In the genomic region with DNA sequence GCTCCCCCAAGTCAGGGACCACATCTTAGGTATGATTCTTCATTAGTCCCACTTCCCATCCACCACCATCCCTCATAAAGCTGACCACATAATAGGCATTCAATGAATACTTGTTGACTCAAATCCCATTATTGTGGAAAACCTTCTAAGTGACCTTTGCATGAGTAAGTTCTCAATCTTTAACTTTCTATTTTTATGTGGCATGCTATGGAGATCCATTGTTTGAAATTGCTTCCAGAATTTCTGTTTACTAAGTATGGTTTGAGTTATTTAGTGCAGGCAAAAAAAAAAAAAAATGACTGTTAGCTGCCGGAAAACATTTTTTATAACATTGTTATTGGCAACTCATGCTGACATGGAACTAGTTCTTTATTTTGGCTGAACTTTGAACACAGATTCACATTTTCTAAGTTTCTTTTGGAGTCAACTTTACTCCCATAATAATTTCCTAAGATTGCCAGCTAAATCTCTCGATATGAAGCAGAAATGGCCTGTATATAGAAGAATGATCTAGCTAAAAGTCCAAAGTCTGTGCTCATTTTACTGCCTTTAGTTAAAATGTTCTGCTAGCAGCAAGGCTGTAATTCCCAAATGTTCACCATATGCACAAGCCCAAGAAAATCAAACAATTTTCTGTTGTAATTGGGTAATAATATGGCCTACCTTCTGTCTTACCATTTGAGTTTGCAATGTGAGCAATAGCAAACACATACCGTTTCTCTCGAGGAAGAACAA, we compare ENCODE assay signal across 19 cellular contexts.
DNase-seq lines count a peak whose midpoint lies in the region; ATAC-seq, FAIRE-seq and TF ChIP-seq lines count a peak whose summit lies in the region.
"Had no signal": no experiment of that assay in that cellular context is flagged by ENCODE, and none has a peak within 500 bp of the region (broad histone marks: within the 10 kb centered on the region; RNA-seq: fewer than 3 reads in every experiment).

No MANE protein-coding gene starts in this region.

- H3K27ac ChIP-seq in endothelial cell of umbilical vein (ENCODE audit: insufficient read depth, low read depth, low read length) (no peak overlapping the region), neuronal stem cell (replicated peaks; ENCODE audit: low read length) (no peak overlapping the region), SJCRH30 (no peak overlapping the region), heart left ventricle (no peak overlapping the region)
- H3K27ac ChIP-seq: BLaER1, neutrophil, thoracic aorta, WERI-Rb-1 had no signal

- DNase-seq in BJ (ENCODE audit: low read depth) (peak; percentile 39), MG63 (peak; percentile 11), endothelial cell of umbilical vein (ENCODE audit: low read depth, low spot score) (peak; percentile 6), neuronal stem cell (ENCODE audit: low spot score) (no peak), SJCRH30 (no peak), heart left ventricle (no peak)
- DNase-seq: activated CD8-positive, alpha-beta memory T cell treated with anti-CD3 and anti-CD28 coated beads, Interleukin-2, amount 10 ng/mL, durations not matched to agents 7 days and 5 days; activated naive CD4-positive, alpha-beta T cell treated with anti-CD3 and anti-CD28 coated beads, Interleukin-2, amount 50 U/mL, for 16 hours; cerebellar nuclear complex; DMS79 treated with DMSO at 0.1 percent for 48 hours; NCI-H1417; SK-N-SH; WERI-Rb-1 had no signal

- H3K36me3 ChIP-seq in BJ (ENCODE audit: control insufficient read depth, insufficient read depth, low read length) (no peaks in the 10 kb centered on the region), MG63 (no peaks in the 10 kb centered on the region), endothelial cell of umbilical vein (ENCODE audit: control insufficient read depth in 2 of 2, extremely low read depth in 1 of 2, insufficient read depth in 2 of 2, low read length in 2 of 2) (no peaks in the 10 kb centered on the region), neuronal stem cell (replicated peaks in 1 of 2; ENCODE audit: control insufficient read depth in 2 of 2, insufficient read depth in 2 of 2, low read length in 2 of 2) (no peaks in the 10 kb centered on the region), SJCRH30 (no peaks in the 10 kb centered on the region), heart left ventricle (no peaks in the 10 kb centered on the region)
- H3K36me3 ChIP-seq: BLaER1, neutrophil, thoracic aorta, WERI-Rb-1 had no signal

- H3K4me3 ChIP-seq in BJ (ENCODE audit: low read depth, low read length) = no peak overlapping the region
- H3K4me3 ChIP-seq in MG63 = no peak overlapping the region
- no peak overlapping the region for H3K4me3 ChIP-seq in endothelial cell of umbilical vein (replicated peaks in 1 of 3; ENCODE audit: insufficient read depth in 1 of 3, low read depth in 1 of 3, low read length in 3 of 3)
- H3K4me3 ChIP-seq in neuronal stem cell (ENCODE audit: low read length in 2 of 2) = no peak overlapping the region
- no peak overlapping the region for H3K4me3 ChIP-seq in SJCRH30
- H3K4me3 ChIP-seq in heart left ventricle = no peak overlapping the region
- H3K4me3 ChIP-seq: BLaER1, lung, thoracic aorta had no signal

- POLR2A ChIA-PET in BJ (lab: Charles Lee) = interaction anchor here (0.5 to 0.6 kb wide), 2 partner anchors 8 to 22 kb away, joined by 3 to 4 read pairs; no protein-coding TSS in a partner anchor
- POLR2A ChIA-PET in endothelial cell of umbilical vein (lab: Charles Lee) = no interaction called here

- no peaks in the 10 kb centered on the region for H3K79me1 ChIP-seq in neuronal stem cell (ENCODE audit: low read depth, low read length)

- H3K9me3 ChIP-seq in MG63 (no peaks in the 10 kb centered on the region; the same call in 1 of the 2 replicates), endothelial cell of umbilical vein (replicated peaks; ENCODE audit: control insufficient read depth, insufficient read depth, low read length) (no peaks in the 10 kb centered on the region), neuronal stem cell (replicated peaks in 1 of 2; ENCODE audit: control insufficient read depth in 2 of 2, insufficient read depth in 1 of 2, low read depth in 1 of 2, low read length in 2 of 2) (no peaks in the 10 kb centered on the region), SJCRH30 (replicated peaks) (no peaks in the 10 kb centered on the region), heart left ventricle (peaks cover 0 to 4% (median 0%) of the 10 kb centered on the region in 12 donors)
- H3K9me3 ChIP-seq: neutrophil, SK-N-SH, thoracic aorta had no signal

- no peak overlapping the region for H3K23ac ChIP-seq in neuronal stem cell (ENCODE audit: low read depth, low read length, poor library complexity)

- H3K9ac ChIP-seq in endothelial cell of umbilical vein (replicated peaks; ENCODE audit: extremely low read depth, insufficient read depth, low read length) (no peak overlapping the region), neuronal stem cell (ENCODE audit: low read depth, low read length, poor library complexity) (no peak overlapping the region)
- H3K9ac ChIP-seq: BLaER1, SK-N-SH had no signal

- H4K91ac ChIP-seq in neuronal stem cell (ENCODE audit: low read depth, low read length, poor library complexity) = no peak overlapping the region

- H3K9me1 ChIP-seq in endothelial cell of umbilical vein (replicated peaks; ENCODE audit: control insufficient read depth, extremely low read depth, insufficient read depth, low read length) = no peaks in the 10 kb centered on the region

- dilution Hi-C loops in endothelial cell of umbilical vein (cut with MboI; ENCODE audit: extremely low pct_ligation_motif_present, low sequenced_read_pairs) = no loop called here

- no peak overlapping the region for H3K4me2 ChIP-seq in endothelial cell of umbilical vein (ENCODE audit: insufficient read depth, low read length)
- H3K4me2 ChIP-seq in neuronal stem cell (ENCODE audit: insufficient read depth, low read length, poor library complexity, severe bottlenecking) = no peak overlapping the region
- H3K4me2 ChIP-seq: BLaER1, SK-N-SH had no signal

- H4K8ac ChIP-seq in neuronal stem cell (ENCODE audit: low read depth, low read length) = peak overlapping the region; percentile 17

- H3K79me2 ChIP-seq in endothelial cell of umbilical vein (ENCODE audit: control insufficient read depth, insufficient read depth, low read length) = no peaks in the 10 kb centered on the region

- H3K27me3 ChIP-seq in BJ (ENCODE audit: control insufficient read depth, insufficient read depth, low read length) (no peaks in the 10 kb centered on the region), MG63 (no peaks in the 10 kb centered on the region), endothelial cell of umbilical vein (ENCODE audit: control insufficient read depth in 2 of 2, insufficient read depth in 2 of 2, low read length in 2 of 2) (no peaks in the 10 kb centered on the region), neuronal stem cell (ENCODE audit: control insufficient read depth in 3 of 3, insufficient read depth in 3 of 3, low read depth in 1 of 3, low read length in 3 of 3) (no peaks in the 10 kb centered on the region), SJCRH30 (no peaks in the 10 kb centered on the region), heart left ventricle (no peaks in the 10 kb centered on the region)
- H3K27me3 ChIP-seq: BLaER1, neutrophil had no signal

- WGBS in neuronal stem cell (ENCODE audit: extremely low coverage in 2 of 2, insufficient read length in 2 of 2, insufficient replicate concordance in 1 of 2), 2 donors = no CpG with 5 or more reads among the region's 4 CpGs
- 74 to 82% (median 78%) methylated on average over 4 of the region's 4 CpGs for WGBS in heart left ventricle, 4 donors

- CTCF ChIA-PET in BJ (lab: Yijun Ruan, JAX) (interaction anchor here (0.6 to 1.2 kb wide), 2 partner anchors 9 to 291 kb away, joined by 3 to 5 read pairs; no protein-coding TSS in a partner anchor), endothelial cell of umbilical vein (lab: Charles Lee) (interaction anchor here (0.6 kb wide), 1 partner anchor 35 kb away, joined by 4 read pairs; no protein-coding TSS in a partner anchor)

- TF ChIP-seq CTCF in BJ (IDR thresholded peaks at IDR 0.05; ENCODE audit: insufficient read depth, low read depth, low read length) (no peak), endothelial cell of umbilical vein (IDR thresholded peaks at IDR 0.05; ENCODE audit: extremely low read depth in 1 of 2, insufficient read depth in 1 of 2, low read depth in 1 of 2, low read length in 2 of 2) (no peak), heart left ventricle (IDR thresholded peaks at IDR 0.05) (no peak)

- H2AFZ ChIP-seq in endothelial cell of umbilical vein (ENCODE audit: low read depth, low read length) = no peak overlapping the region
- H2AFZ ChIP-seq in neuronal stem cell (ENCODE audit: low read length) = no peak overlapping the region

- H2BK15ac ChIP-seq in neuronal stem cell (ENCODE audit: low read length) = no peak overlapping the region

- H3K18ac ChIP-seq in neuronal stem cell (ENCODE audit: low read length) = no peak overlapping the region

- no peak for FAIRE-seq in endothelial cell of umbilical vein (lab: Jason Lieb, UNC)

- no peaks in the 10 kb centered on the region for H4K20me1 ChIP-seq in endothelial cell of umbilical vein (replicated peaks; ENCODE audit: control insufficient read depth, extremely low read depth, insufficient read depth, low read length)
- H4K20me1 ChIP-seq: BLaER1 had no signal

- no peak overlapping the region for H2BK120ac ChIP-seq in neuronal stem cell (ENCODE audit: low read depth, low read length)

- H2BK12ac ChIP-seq in neuronal stem cell (ENCODE audit: low read length) = no peak overlapping the region

- TF ChIP-seq POLR2A in endothelial cell of umbilical vein (IDR thresholded peaks at IDR 0.05; ENCODE audit: low read depth, low read length) (no peak), heart left ventricle (IDR thresholded peaks at IDR 0.05) (no peak)

- H3K14ac ChIP-seq in neuronal stem cell (ENCODE audit: low read length) = no peak overlapping the region

- no peak overlapping the region for H3K4ac ChIP-seq in neuronal stem cell (ENCODE audit: low read length)

- intact Hi-C loops in endothelial cell of umbilical vein (cut with micrococcal nuclease) = no loop called here
- intact Hi-C loops in heart left ventricle (cut with DNase I) = no loop called here

- no peaks in the 10 kb centered on the region for H3K4me1 ChIP-seq in endothelial cell of umbilical vein (ENCODE audit: control insufficient read depth, extremely low read depth, insufficient read depth, low read length)
- H3K4me1 ChIP-seq in neuronal stem cell (ENCODE audit: control insufficient read depth in 2 of 2, insufficient read depth in 1 of 2, low read depth in 1 of 2, low read length in 2 of 2) = no peaks in the 10 kb centered on the region
- H3K4me1 ChIP-seq in SJCRH30 = no peaks in the 10 kb centered on the region
- peaks cover 0 to 7% (median 0%) of the 10 kb centered on the region in 12 donors for H3K4me1 ChIP-seq in heart left ventricle

- BruUV-seq in endothelial cell of umbilical vein (replicated peaks; lab: Mats Ljungman, UMichigan) = no TSS peak

- ATAC-seq in GM21528 (IDR thresholded peaks at IDR 0.05; ENCODE audit: low FRiP score, unreplicated experiment) (no peak), heart left ventricle (no peak), HG02798 (IDR thresholded peaks at IDR 0.05; ENCODE audit: poor library complexity, unreplicated experiment) (no peak)
- ATAC-seq: activated CD8-positive, alpha-beta memory T cell treated with anti-CD3 and anti-CD28 coated beads, Interleukin-2, amount 10 ng/mL, durations not matched to agents 7 days and 5 days had no signal

- H2AK5ac ChIP-seq in neuronal stem cell (ENCODE audit: low read depth, low read length) = no peak overlapping the region

- no peak overlapping the region for H2BK5ac ChIP-seq in neuronal stem cell (ENCODE audit: low read length)

Comparison
In these comparisons a context has a peak if more than half of its experiments do, and no peak if none do; other contexts are left out.
1. DNase-seq: peak in BJ (single experiment), MG63 (single experiment) and endothelial cell of umbilical vein (single experiment); none in neuronal stem cell (single experiment), SJCRH30 (0 of 2) and heart left ventricle (0 of 5).